In the genomic region with DNA sequence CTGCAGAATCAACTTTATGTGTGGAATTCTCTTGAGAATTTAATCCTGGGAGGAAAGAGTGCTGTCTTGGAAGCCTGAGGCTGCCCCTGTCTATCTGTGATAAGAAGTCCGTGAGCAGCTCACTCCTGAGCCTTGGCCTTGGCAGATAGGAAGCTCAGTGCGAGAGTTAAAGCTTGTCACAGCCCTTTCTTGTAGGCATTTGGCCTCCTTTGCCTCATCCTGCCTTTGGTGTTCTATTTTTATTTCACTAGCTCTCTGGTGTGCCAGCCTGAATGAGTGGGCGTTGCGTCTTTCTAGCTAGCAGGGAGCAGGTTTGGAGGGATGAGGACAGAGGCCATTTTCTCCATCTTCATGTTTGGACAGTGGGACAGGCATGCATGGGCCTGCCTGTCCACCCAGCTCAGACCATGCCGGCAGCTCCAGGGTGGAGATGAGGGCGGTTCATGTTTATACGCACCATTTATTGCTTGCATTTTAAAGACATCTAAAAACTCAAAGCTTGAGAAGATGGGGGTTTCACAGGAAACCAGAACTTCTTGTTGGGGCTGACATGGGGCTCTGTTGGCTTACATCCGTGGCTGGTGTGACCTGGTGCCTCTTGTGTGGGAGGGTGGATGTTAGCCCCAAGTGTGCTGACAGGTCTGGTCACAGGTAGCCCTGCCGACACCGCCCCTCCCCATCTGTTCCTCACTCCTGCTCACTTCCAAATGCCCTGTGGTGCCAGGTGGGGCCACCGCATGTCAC, we compare ENCODE assay signal across 9 cellular contexts. TPM values are rescaled to one million over a fixed set of nuclear protein-coding genes. Genes with fewer than 3 reads are reported as not detected.
DNase-seq lines count a peak whose midpoint lies in the region; ATAC-seq, FAIRE-seq and TF ChIP-seq lines count a peak whose summit lies in the region.
"Had no signal": no experiment of that assay in that cellular context is flagged by ENCODE, and none has a peak within 500 bp of the region (broad histone marks: within the 10 kb centered on the region; RNA-seq: fewer than 3 reads in every experiment).

No MANE protein-coding gene starts in this region.

- TF ChIP-seq CTCF in gastrocnemius medialis (IDR thresholded peaks at IDR 0.05 in 4 of 5, conservative IDR thresholded peaks at IDR 0.05 in 1 of 5): no peak

- no peaks in the 10 kb centered on the region for H3K9me3 ChIP-seq in gastrocnemius medialis
- H3K9me3 ChIP-seq: SJSA1 had no signal

- peaks cover 80 to 87% of the 10 kb centered on the region in 2 donors for H3K4me1 ChIP-seq in gastrocnemius medialis

- peak; percentile 6 for DNase-seq in NCI-H345 (lab: John Stamatoyannopoulos, UW)
- DNase-seq in NCI-H345 treated with DMSO at 0.1 percent for 48 hours (lab: John Stamatoyannopoulos, UW; ENCODE audit: unreplicated experiment): no peak
- DNase-seq in activated T-cell treated with anti-CD3 and anti-CD28 coated beads for 4 hours: peak; percentile 20
- peak; percentile 36 for DNase-seq in fibroblast of gingiva (ENCODE audit: low read depth)
- DNase-seq in gastrocnemius medialis: peak; percentile 61 to 85
- no peak for DNase-seq in NCI-H128 (lab: John Stamatoyannopoulos, UW; ENCODE audit: unreplicated experiment)
- DNase-seq in NCI-H1930 (lab: John Stamatoyannopoulos, UW): no peak
- DNase-seq in RCC 7860 (ENCODE audit: low spot score): no peak

- H3K36me3 ChIP-seq in gastrocnemius medialis: no peaks in the 10 kb centered on the region
- H3K36me3 ChIP-seq: SJSA1 had no signal

- H3K4me3 ChIP-seq in gastrocnemius medialis: no peak overlapping the region
- H3K4me3 ChIP-seq: SJSA1 had no signal

- TF ChIP-seq POLR2A in gastrocnemius medialis (IDR thresholded peaks at IDR 0.05): peak; percentile 65 to 84

- intact Hi-C loops in gastrocnemius medialis (cut with DNase I; ENCODE audit: low total_unique reads): loop anchor here (5.0 to 10.0 kb wide), 2 partner anchors 217 to 1600 kb away; no protein-coding TSS in a partner anchor

- ATAC-seq in gastrocnemius medialis: peak; percentile 47 to 49

- H3K27me3 ChIP-seq in gastrocnemius medialis: no peaks in the 10 kb centered on the region
- H3K27me3 ChIP-seq: SJSA1 had no signal

- in situ Hi-C loops in gastrocnemius medialis (cut with MboI; ENCODE audit: low sequenced_read_pairs in 4 of 4): no loop called here

- FAIRE-seq in RCC 7860 (lab: Jason Lieb, UNC): no peak

- peak overlapping the region; percentile 91 to 99 (median 96) for H3K27ac ChIP-seq in gastrocnemius medialis

RNA-seq across cellular contexts. Expression of gene IRAK2, which starts 29.8 kb away (rescaled TPM):
- total RNA-seq in gastrocnemius medialis: 10 to 100 TPM; 21.9 to 42.0 (median 25.8) TPM

RNA-seq across cellular contexts. Expression of gene VHL, which starts 52.9 kb away (rescaled TPM):
- total RNA-seq in gastrocnemius medialis: 10 to 100 TPM in 3 of 4 donors, 1 to 10 TPM in 1; 7.5 to 17.9 (median 12.8) TPM

RNA-seq across cellular contexts. Expression of gene TATDN2, which starts 53.8 kb away (rescaled TPM):
- 10 to 100 TPM; 10.9 to 11.5 (median 10.9) TPM for total RNA-seq in gastrocnemius medialis

Comparison
In these comparisons a context has a peak if more than half of its experiments do, and no peak if none do; other contexts are left out.
1. DNase-seq: peak in NCI-H345 (single experiment), activated T-cell treated with anti-CD3 and anti-CD28 coated beads for 4 hours (single experiment), fibroblast of gingiva (single experiment) and gastrocnemius medialis (2 of 2); none in NCI-H345 treated with DMSO at 0.1 percent for 48 hours (single experiment), NCI-H128 (single experiment), NCI-H1930 (0 of 2) and RCC 7860 (single experiment).